Comparison of ENCODE assay signal across 9 cellular contexts in the genomic region with DNA sequence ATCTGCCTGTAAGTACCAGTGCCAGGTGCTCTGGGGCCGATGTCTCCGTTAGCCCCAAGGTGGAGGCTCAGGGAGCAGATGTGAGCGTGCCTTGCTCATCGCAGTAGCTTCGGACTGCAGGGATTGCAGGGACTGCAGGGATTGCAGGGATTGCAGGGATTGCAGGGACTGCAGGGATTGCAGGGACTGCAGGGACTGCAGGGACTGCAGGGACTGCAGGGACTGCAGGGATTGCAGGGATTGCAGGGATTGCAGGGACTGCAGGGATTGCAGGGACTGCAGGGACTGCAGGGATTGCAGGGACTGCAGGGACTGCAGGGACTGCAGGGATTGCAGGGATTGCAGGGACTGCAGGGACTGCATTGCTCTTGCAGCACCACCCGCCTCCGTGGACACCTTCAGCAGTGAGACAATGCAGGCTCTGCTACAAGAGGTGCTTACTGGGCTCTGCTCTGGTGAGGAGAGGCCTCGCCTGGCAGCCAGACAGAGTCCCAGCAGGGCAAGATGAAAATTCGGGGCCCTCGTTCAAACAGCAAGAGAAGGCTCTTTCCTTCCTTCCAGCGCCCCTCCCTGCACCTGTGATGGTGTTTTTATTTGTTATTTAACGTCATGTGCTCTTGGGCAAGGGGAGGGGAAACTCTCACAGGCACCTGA. TPM values are rescaled to one million over a fixed set of nuclear protein-coding genes. Genes with fewer than 3 reads are reported as not detected.
"Had no signal": no experiment of that assay in that cellular context is flagged by ENCODE, and none has a peak within 500 bp of the region (broad histone marks: within the 10 kb centered on the region; RNA-seq: fewer than 3 reads in every experiment).

No MANE protein-coding gene starts in this region.

RNA-seq across cellular contexts. Expression of a gene that starts 14.2 kb away (rescaled TPM):
- total RNA-seq: activated CD4-positive, alpha-beta memory T cell treated with anti-CD3 and anti-CD28 coated beads, Interleukin-2, amount 10 ng/mL, durations not matched to agents 7 days and 5 days; activated CD8-positive, alpha-beta memory T cell treated with anti-CD3 and anti-CD28 coated beads, Interleukin-2, amount 10 ng/mL, durations not matched to agents 7 days and 5 days; bronchial epithelial cell; M059J; PC-9; T-helper 1 cell treated with Interleukin-12 subunit alpha and Interleukin-12 subunit beta and Interleukin-4 antibody, amounts not matched to agents 30 ng/mL and 1 ng/mL, for 36 hours; T-helper 2 cell treated with Interferon-gamma antibody and Interleukin-4, amounts not matched to agents 100 ng/mL and 5 ng/mL, for 36 hours had no signal

RNA-seq across cellular contexts. Expression of a gene that starts 32.7 kb away (rescaled TPM):
- total RNA-seq: activated CD4-positive, alpha-beta memory T cell treated with anti-CD3 and anti-CD28 coated beads, Interleukin-2, amount 10 ng/mL, durations not matched to agents 7 days and 5 days; activated CD8-positive, alpha-beta memory T cell treated with anti-CD3 and anti-CD28 coated beads, Interleukin-2, amount 10 ng/mL, durations not matched to agents 7 days and 5 days; M059J; NCI-H460; OCI-LY7; PC-9; T-helper 1 cell treated with Interleukin-12 subunit alpha and Interleukin-12 subunit beta and Interleukin-4 antibody, amounts not matched to agents 30 ng/mL and 1 ng/mL, for 36 hours; T-helper 2 cell treated with Interferon-gamma antibody and Interleukin-4, amounts not matched to agents 100 ng/mL and 5 ng/mL, for 36 hours had no signal
